Comparison of ENCODE assay signal across 18 cellular contexts in genomic region chr6:68572975-68573374, GRCh38.
DNase-seq lines count a peak whose midpoint lies in the region; ATAC-seq and TF ChIP-seq lines count a peak whose summit lies in the region.
"Had no signal": no experiment of that assay in that cellular context is flagged by ENCODE, and none has a peak within 500 bp of the region (broad histone marks: within the 10 kb centered on the region; RNA-seq: fewer than 3 reads in every experiment).

No MANE protein-coding gene starts in this region.

- H3K4me1 ChIP-seq in mucosa of descending colon (ENCODE audit: low read depth): no peaks in the 10 kb centered on the region
- H3K4me1 ChIP-seq: adrenal gland, esophagus squamous epithelium, parathyroid adenoma, testis had no signal

- H3K36me3 Mint-ChIP-seq in WTC11: peaks cover 11% of the 10 kb centered on the region
- H3K36me3 Mint-ChIP-seq: naive thymus-derived CD8-positive, alpha-beta T cell had no signal

- in situ Hi-C loops in ACHN (cut with HindIII; ENCODE audit: low pct_ligation_motif_present, low pct_unique_long_range_greater_than_20kb, low sequenced_read_pairs): no loop called here

- POLR2A ChIA-PET in WTC11 (lab: Charles Lee): interaction anchor here (1.0 kb wide), 1 partner anchor 62 kb away, joined by 3 read pairs; the partner anchor contains the start of gene ADGRB3

- intact Hi-C loops in mucosa of descending colon (cut with DNase I, micrococcal nuclease): no loop called here

- H3K4me1 Mint-ChIP-seq in WTC11: peaks cover 20% of the 10 kb centered on the region
- H3K4me1 Mint-ChIP-seq: activated CD4-positive, alpha-beta memory T cell treated with anti-CD3 and anti-CD28 coated beads, Interleukin-2, amount 10 ng/mL, durations not matched to agents 7 days and 5 days had no signal

- DNase-seq in WTC11 (ENCODE audit: low spot score) (no peak), mucosa of descending colon (no peak), ACHN (no peak), SHP77 (lab: John Stamatoyannopoulos, UW) (no peak)
- DNase-seq: activated CD4-positive, alpha-beta memory T cell treated with anti-CD3 and anti-CD28 coated beads, Interleukin-2, amount 10 ng/mL, durations not matched to agents 7 days and 5 days; effector CD4-positive, alpha-beta T cell; esophagus squamous epithelium; naive thymus-derived CD8-positive, alpha-beta T cell; NCI-H2081 treated with DMSO at 0.1 percent for 48 hours; stimulated activated CD4-positive, alpha-beta T cell treated with anti-CD3 and anti-CD28 coated beads, Interleukin-4, amount 100 ng/mL, for 4 hours had no signal

- ATAC-seq in GM19025 (IDR thresholded peaks at IDR 0.05; ENCODE audit: low read depth, unreplicated experiment) (peak; percentile 14), HG02571 (IDR thresholded peaks at IDR 0.05; ENCODE audit: unreplicated experiment) (peak; percentile 33), HG03280 (IDR thresholded peaks at IDR 0.05; ENCODE audit: unreplicated experiment) (peak; percentile 11), WTC11 (peak; percentile 25), mucosa of descending colon (no peak)
- ATAC-seq: naive thymus-derived CD8-positive, alpha-beta T cell had no signal

- CTCF ChIA-PET in WTC11 (lab: Charles Lee): interaction anchor here (0.5 to 1.8 kb wide), 22 partner anchors 8 to 1658 kb away, joined by 3 to 38 read pairs (median 8); partner anchors contain the start of gene ADGRB3

- H3K9me3 ChIP-seq in mucosa of descending colon: no peaks in the 10 kb centered on the region
- H3K9me3 ChIP-seq: adrenal gland, esophagus squamous epithelium, testis had no signal

- peaks cover 28% of the 10 kb centered on the region for H3K9me3 Mint-ChIP-seq in WTC11
- H3K9me3 Mint-ChIP-seq: activated CD4-positive, alpha-beta memory T cell treated with anti-CD3 and anti-CD28 coated beads, Interleukin-2, amount 10 ng/mL, durations not matched to agents 7 days and 5 days had no signal

- H3K4me3 ChIP-seq in mucosa of descending colon: no peak overlapping the region
- H3K4me3 ChIP-seq: adrenal gland; BLaER1 treated with 17β-estradiol and CSF1 and Interleukin-3, amounts not matched to agents 10 nM and 100 nM; esophagus squamous epithelium; testis had no signal

- no peak for TF ChIP-seq CTCF in WTC11 (IDR thresholded peaks at IDR 0.05)
- no peak for TF ChIP-seq CTCF in mucosa of descending colon (IDR thresholded peaks at IDR 0.05)

- no peaks in the 10 kb centered on the region for H3K36me3 ChIP-seq in mucosa of descending colon (ENCODE audit: low read depth)
- H3K36me3 ChIP-seq: adrenal gland; BLaER1 treated with 17β-estradiol and CSF1 and Interleukin-3, amounts not matched to agents 10 nM and 100 nM; esophagus squamous epithelium had no signal

- H3K27ac Mint-ChIP-seq in WTC11: no peak overlapping the region
- H3K27ac Mint-ChIP-seq: activated CD4-positive, alpha-beta memory T cell treated with anti-CD3 and anti-CD28 coated beads, Interleukin-2, amount 10 ng/mL, durations not matched to agents 7 days and 5 days; activated T-helper 1 cell treated with anti-CD3 and anti-CD28 coated beads, Interleukin-12 subunit alpha, Interleukin-12 subunit beta, Interleukin-2, Interleukin-4 antibody, amounts not matched to agents 30 ng/mL and 10 ng/mL and 1 ng/mL, durations not matched to agents 14 hours and 24 hours and 36 hours; naive thymus-derived CD8-positive, alpha-beta T cell had no signal

- H3K27me3 Mint-ChIP-seq in WTC11 (ENCODE audit: low read depth): no peaks in the 10 kb centered on the region
- H3K27me3 Mint-ChIP-seq: activated CD4-positive, alpha-beta memory T cell treated with anti-CD3 and anti-CD28 coated beads, Interleukin-2, amount 10 ng/mL, durations not matched to agents 7 days and 5 days had no signal

- H3K4me3 Mint-ChIP-seq in WTC11: no peak overlapping the region
- H3K4me3 Mint-ChIP-seq: activated CD4-positive, alpha-beta memory T cell treated with anti-CD3 and anti-CD28 coated beads, Interleukin-2, amount 10 ng/mL, durations not matched to agents 7 days and 5 days; activated T-helper 1 cell treated with anti-CD3 and anti-CD28 coated beads, Interleukin-12 subunit alpha, Interleukin-12 subunit beta, Interleukin-2, Interleukin-4 antibody, amounts not matched to agents 30 ng/mL and 10 ng/mL and 1 ng/mL, durations not matched to agents 14 hours and 24 hours and 36 hours; naive thymus-derived CD8-positive, alpha-beta T cell had no signal

TF ChIP-seq in WTC11, 78 proteins besides CTCF, POLR2A, EP300 and RAD21:
- no peak for TF ChIP-seq ATF3 (CRISPR knock-in tag; conservative IDR thresholded peaks at IDR 0.05)
- no peak for TF ChIP-seq KAT7 (CRISPR knock-in tag; IDR thresholded peaks at IDR 0.05; ENCODE audit: borderline replicate concordance)
- TF ChIP-seq OVOL2 (CRISPR knock-in tag; IDR thresholded peaks at IDR 0.05; ENCODE audit: borderline replicate concordance): no peak
- no peak for TF ChIP-seq NR3C1 (CRISPR knock-in tag; conservative IDR thresholded peaks at IDR 0.05; ENCODE audit: low read depth)
- no peak for TF ChIP-seq ESRRA (CRISPR knock-in tag; IDR thresholded peaks at IDR 0.05; ENCODE audit: borderline replicate concordance)
